10 cellular contexts compared by ENCODE assay signal in genomic region chr17:75512946-75513666, GRCh38. TPM values are rescaled to one million over a fixed set of nuclear protein-coding genes. Genes with fewer than 3 reads are reported as not detected.
DNase-seq lines count a peak whose midpoint lies in the region; ATAC-seq and TF ChIP-seq lines count a peak whose summit lies in the region.
"Had no signal": no experiment of that assay in that cellular context is flagged by ENCODE, and none has a peak within 500 bp of the region (broad histone marks: within the 10 kb centered on the region; RNA-seq: fewer than 3 reads in every experiment).

No MANE protein-coding gene starts in this region.

- H3K9ac ChIP-seq in colonic mucosa (ENCODE audit: low read depth in 2 of 2, low read length in 2 of 2) = peak overlapping the region in 1 of 2 donors; percentile 80

- H3K4me3 Mint-ChIP-seq in IgD-negative memory B cell = peak overlapping the region in 2 of 4 donors; percentile 25 to 59

- no peaks in the 10 kb centered on the region for H3K36me3 Mint-ChIP-seq in IgD-negative memory B cell

- 60 to 68% methylated on average over 9 of the region's 9 CpGs for WGBS in lung, 2 donors

- H3K27me3 Mint-ChIP-seq in IgD-negative memory B cell = peaks cover 3% of the 10 kb centered on the region

- intact Hi-C loops in colonic mucosa (cut with DNase I) (loop anchor here (5.0 kb wide), 1 partner anchor 86 kb away; no protein-coding TSS in a partner anchor), tibial artery (cut with DNase I; ENCODE audit: low total_unique reads) (loop anchor here (10.0 kb wide), 1 partner anchor 1222 kb away; the partner anchor contains the start of genes MFSD11 and SRSF2)

- H3K4me1 ChIP-seq in colonic mucosa (peaks cover 22% of the 10 kb centered on the region), lung (ENCODE audit: control insufficient read depth in 2 of 2, insufficient read depth in 2 of 2, low read length in 2 of 2) (peaks cover 0 to 24% of the 10 kb centered on the region in 2 donors), tibial artery (peaks cover 0 to 80% (median 68%) of the 10 kb centered on the region in 4 donors)

- in situ Hi-C loops in KBM-7 (cut with MboI; ENCODE audit: low pct_unique_long_range_greater_than_20kb, low sequenced_read_pairs) = no loop called here

- no peak for ATAC-seq in lung (ENCODE audit: insufficient read depth, low FRiP score)

- H3K27me3 ChIP-seq in colonic mucosa (no peaks in the 10 kb centered on the region), lung (ENCODE audit: control insufficient read depth, insufficient read depth) (no peaks in the 10 kb centered on the region), tibial artery (no peaks in the 10 kb centered on the region)

- H3K27ac ChIP-seq in colonic mucosa = peak overlapping the region; percentile 2
- H3K27ac ChIP-seq in lung (ENCODE audit: low read depth in 1 of 2, low read length in 1 of 2) = peak overlapping the region in 1 of 2 donors; percentile 87
- H3K27ac ChIP-seq in tibial artery = peak overlapping the region; percentile 87 to 93

- no peaks in the 10 kb centered on the region for H3K9me3 ChIP-seq in colonic mucosa
- no peaks in the 10 kb centered on the region for H3K9me3 ChIP-seq in lung (ENCODE audit: control insufficient read depth in 2 of 2, insufficient read depth in 1 of 2, low read length in 1 of 2)
- H3K9me3 ChIP-seq in tibial artery = no peaks in the 10 kb centered on the region

- DNase-seq in colonic mucosa (no peak), lung (ENCODE audit: low spot score) (no peak), tibial artery (no peak), NCI-H69 (lab: John Stamatoyannopoulos, UW) (no peak), H4 (ENCODE audit: low spot score) (no peak), KBM-7 (no peak)
- DNase-seq: central memory CD4-positive, alpha-beta T cell; NCI-H446; SW 1271 had no signal

- peak overlapping the region; percentile 13 to 83 (median 31) for H3K27ac Mint-ChIP-seq in IgD-negative memory B cell

- H3K36me3 ChIP-seq in colonic mucosa = no peaks in the 10 kb centered on the region
- H3K36me3 ChIP-seq in lung (ENCODE audit: control insufficient read depth in 2 of 2, insufficient read depth in 2 of 2, low read length in 2 of 2) = no peaks in the 10 kb centered on the region
- H3K36me3 ChIP-seq in tibial artery = peaks cover 0 to 22% (median 0%) of the 10 kb centered on the region in 3 donors

- H3K4me3 ChIP-seq in colonic mucosa (no peak overlapping the region), lung (peak overlapping the region; percentile 61), tibial artery (peak overlapping the region; percentile 83 to 97)

- no peak for TF ChIP-seq CTCF in colonic mucosa (IDR thresholded peaks at IDR 0.05)
- TF ChIP-seq CTCF in lung (IDR thresholded peaks at IDR 0.05; ENCODE audit: control extremely low read depth, extremely low read depth) = no peak
- TF ChIP-seq CTCF in tibial artery (IDR thresholded peaks at IDR 0.05) = no peak

- no peaks in the 10 kb centered on the region for H3K9me3 Mint-ChIP-seq in IgD-negative memory B cell

- peaks cover 8 to 12% (median 8%) of the 10 kb centered on the region in 3 donors for H3K4me1 Mint-ChIP-seq in IgD-negative memory B cell

RNA-seq across cellular contexts. Expression of gene CASKIN2, which starts 2.2 kb away (rescaled TPM):
- polyA plus RNA-seq in IgD-negative memory B cell = not detected
- total RNA-seq in colonic mucosa = 10 to 100 TPM; 26.5 to 28.6 TPM
- 10 to 100 TPM; 44.1 to 81.5 TPM for total RNA-seq in lung
- 10 to 100 TPM; 22.3 to 26.1 TPM for polyA plus RNA-seq in lung
- total RNA-seq in H4 (2014; rRNA removed; shearing (Covaris generic)) = 5.4 and 8.3 TPM in 2 replicates

RNA-seq across cellular contexts. Expression of gene TSEN54, which starts 3.2 kb away (rescaled TPM):
- polyA plus RNA-seq in IgD-negative memory B cell (34.9 TPM), lung (10 to 100 TPM; 20.9 to 36.5 TPM)
- total RNA-seq in colonic mucosa (10 to 100 TPM; 29.7 to 50.7 TPM), lung (10 to 100 TPM; 18.4 to 22.4 TPM)
- total RNA-seq in H4 (2014; rRNA removed; shearing (Covaris generic)) = 24.1 and 28.6 TPM in 2 replicates

RNA-seq across cellular contexts. Expression of gene LLGL2, which starts 12.4 kb away (rescaled TPM):
- polyA plus RNA-seq in IgD-negative memory B cell = 21.8 TPM
- total RNA-seq in colonic mucosa = 100 to 1,000 TPM; 401 to 497 TPM
- total RNA-seq in lung = 100 to 1,000 TPM; 103 to 199 TPM
- 100 to 1,000 TPM in 1 of 2 donors, 10 to 100 TPM in 1; 80.5 to 195 TPM for polyA plus RNA-seq in lung
- 7.8 and 13.0 TPM in 2 replicates for total RNA-seq in H4 (2014; rRNA removed; shearing (Covaris generic))

RNA-seq across cellular contexts. Expression of gene TMEM94, which starts 56.7 kb away (rescaled TPM):
- 19.5 TPM for polyA plus RNA-seq in IgD-negative memory B cell
- total RNA-seq in colonic mucosa = 10 to 100 TPM; 88.3 to 95.7 TPM
- 10 to 100 TPM; 60.2 to 82.3 TPM for total RNA-seq in lung
- 10 to 100 TPM; 40.0 to 46.4 TPM for polyA plus RNA-seq in lung
- 24.3 and 33.6 TPM in 2 replicates for total RNA-seq in H4 (2014; rRNA removed; shearing (Covaris generic))
